In the genomic region with DNA sequence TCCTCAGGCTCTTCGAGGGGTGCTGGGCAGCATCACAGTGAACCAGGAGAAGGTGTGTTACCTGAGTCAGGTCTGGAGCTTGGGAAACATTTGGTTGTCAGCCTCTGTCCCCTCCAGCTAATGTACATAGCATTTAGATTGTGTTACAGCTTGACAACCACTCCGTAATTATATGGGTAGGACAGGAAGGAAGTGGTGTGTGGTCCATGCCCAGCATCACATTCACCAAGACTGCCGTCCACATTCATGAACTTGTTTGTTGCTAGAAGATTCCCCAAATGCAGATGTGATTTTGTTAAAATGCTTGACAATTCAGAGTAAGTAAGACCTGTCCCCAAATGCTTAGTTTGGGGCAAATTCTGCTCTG, we compare ENCODE assay signal across 21 cellular contexts.
"Had no signal": no experiment of that assay in that cellular context is flagged by ENCODE, and none has a peak within 500 bp of the region (broad histone marks: within the 10 kb centered on the region; RNA-seq: fewer than 3 reads in every experiment).

No MANE protein-coding gene starts in this region.

- H3K27ac Mint-ChIP-seq: activated CD4-positive, alpha-beta memory T cell treated with anti-CD3 and anti-CD28 coated beads for 36 hours; activated naive CD8-positive, alpha-beta T cell treated with anti-CD3 and anti-CD28 coated beads for 36 hours; endodermal cell; mesothelial cell of epicardium; nephron; stimulated activated memory B cell treated with anti-CD40 and anti-IgM and Interleukin-4, amounts not matched to agents 10 μg/mL and 1 μg/mL and 100 μg/mL, for 72 hours; T-helper 1 cell treated with Interleukin-12 subunit alpha and Interleukin-12 subunit beta and Interleukin-4 antibody, amounts not matched to agents 30 μg/mL and 1 μg/mL, for 36 hours had no signal

- ATAC-seq: activated T-cell treated with anti-CD3 and anti-CD28 coated beads, Interleukin-2, amount 50 U/mL, for 4 hours; gastrocnemius medialis; left ventricle myocardium superior; psoas muscle; right cardiac atrium; stimulated activated memory B cell treated with anti-CD40 and anti-IgM and Interleukin-4, amounts not matched to agents 10 μg/mL and 1 μg/mL and 100 μg/mL, for 72 hours had no signal

- DNase-seq: activated CD4-positive, alpha-beta memory T cell treated with anti-CD3 and anti-CD28 coated beads for 36 hours; activated CD4-positive, alpha-beta T cell treated with anti-CD3 and anti-CD28 coated beads for 4 hours; activated CD4-positive, CD25-positive, alpha-beta regulatory T cell; activated naive CD4-positive, alpha-beta T cell treated with Interleukin-2 at 50 U/mL for 16 hours; activated naive CD8-positive, alpha-beta T cell treated with anti-CD3 and anti-CD28 coated beads for 36 hours; activated T-cell treated with anti-CD3 and anti-CD28 coated beads, Interleukin-2, amount 50 U/mL, for 4 hours; esophagus squamous epithelium; gastrocnemius medialis; hippocampal formation; left ventricle myocardium superior; mammary epithelial cell; ovary; psoas muscle; right cardiac atrium; stimulated activated CD4-positive, alpha-beta T cell treated with anti-CD3 and anti-CD28 coated beads, Interleukin-1b, Interleukin-23, amount 100 ng/mL, for 48 hours; T1000 had no signal

- H3K4me1 Mint-ChIP-seq: stimulated activated memory B cell treated with anti-CD40 and anti-IgM and Interleukin-4, amounts not matched to agents 10 μg/mL and 1 μg/mL and 100 μg/mL, for 72 hours had no signal

- H3K36me3 Mint-ChIP-seq: activated CD4-positive, alpha-beta memory T cell treated with anti-CD3 and anti-CD28 coated beads for 36 hours; activated naive CD8-positive, alpha-beta T cell treated with anti-CD3 and anti-CD28 coated beads for 36 hours; mesothelial cell of epicardium; stimulated activated memory B cell treated with anti-CD40 and anti-IgM and Interleukin-4, amounts not matched to agents 10 μg/mL and 1 μg/mL and 100 μg/mL, for 72 hours had no signal

- H3K4me3 Mint-ChIP-seq: activated CD4-positive, alpha-beta memory T cell treated with anti-CD3 and anti-CD28 coated beads for 36 hours; activated naive CD8-positive, alpha-beta T cell treated with anti-CD3 and anti-CD28 coated beads for 36 hours; activated T-cell treated with anti-CD3 and anti-CD28 coated beads, Interleukin-2, amount 50 U/mL, for 4 hours; endodermal cell; mesothelial cell of epicardium; nephron; stimulated activated memory B cell treated with anti-CD40 and anti-IgM and Interleukin-4, amounts not matched to agents 10 μg/mL and 1 μg/mL and 100 μg/mL, for 72 hours; T-helper 1 cell treated with Interleukin-12 subunit alpha and Interleukin-12 subunit beta and Interleukin-4 antibody, amounts not matched to agents 30 μg/mL and 1 μg/mL, for 36 hours had no signal

- H3K9me3 Mint-ChIP-seq: activated CD4-positive, alpha-beta memory T cell treated with anti-CD3 and anti-CD28 coated beads for 36 hours; activated naive CD8-positive, alpha-beta T cell treated with anti-CD3 and anti-CD28 coated beads for 36 hours; activated T-cell treated with anti-CD3 and anti-CD28 coated beads, Interleukin-2, amount 50 U/mL, for 4 hours; endodermal cell; mesothelial cell of epicardium; stimulated activated memory B cell treated with anti-CD40 and anti-IgM and Interleukin-4, amounts not matched to agents 10 μg/mL and 1 μg/mL and 100 μg/mL, for 72 hours; T-helper 1 cell treated with Interleukin-12 subunit alpha and Interleukin-12 subunit beta and Interleukin-4 antibody, amounts not matched to agents 30 μg/mL and 1 μg/mL, for 36 hours had no signal
